ENCODE assay signal across 10 cellular contexts in the genomic region with DNA sequence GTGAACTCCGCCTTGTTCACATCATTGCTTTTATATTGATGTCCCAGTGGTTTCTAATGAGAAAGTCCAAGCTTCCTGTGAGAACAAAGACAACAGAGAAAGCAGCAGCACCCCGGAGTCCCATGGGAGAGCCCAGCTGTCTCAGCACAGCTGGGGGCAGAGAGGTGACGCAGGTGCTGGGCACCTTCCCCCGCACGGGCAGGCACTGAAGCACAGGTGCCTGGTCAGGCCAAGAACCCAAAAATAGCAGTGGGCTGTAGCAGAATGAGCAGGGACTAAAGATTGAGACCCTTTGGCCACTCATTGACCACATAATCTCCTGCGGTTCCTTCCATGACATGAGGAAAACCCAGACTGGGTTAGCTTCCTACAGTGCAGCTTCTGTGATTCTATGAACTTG. TPM values are rescaled to one million over a fixed set of nuclear protein-coding genes. Genes with fewer than 3 reads are reported as not detected.
DNase-seq lines count a peak whose midpoint lies in the region; ATAC-seq and TF ChIP-seq lines count a peak whose summit lies in the region.
"Had no signal": no experiment of that assay in that cellular context is flagged by ENCODE, and none has a peak within 500 bp of the region (broad histone marks: within the 10 kb centered on the region; RNA-seq: fewer than 3 reads in every experiment).

No MANE protein-coding gene starts in this region.

- no peaks in the 10 kb centered on the region for H4K20me1 ChIP-seq in mammary epithelial cell (ENCODE audit: insufficient read depth, low read length)

- ATAC-seq in GM19468 (IDR thresholded peaks at IDR 0.05; ENCODE audit: extremely low read depth, unreplicated experiment) = peak; percentile 94
- peak; percentile 88 for ATAC-seq in HG03039 (IDR thresholded peaks at IDR 0.05; ENCODE audit: unreplicated experiment)
- ATAC-seq in right lobe of liver = no peak

- H3K27ac ChIP-seq in right lobe of liver (no peak overlapping the region), mammary epithelial cell (ENCODE audit: insufficient read depth, low read depth, low read length) (no peak overlapping the region)

- in situ Hi-C loops in mammary epithelial cell (cut with MboI; ENCODE audit: low sequenced_read_pairs in 2 of 2) = no loop called here

- H3K36me3 ChIP-seq in right lobe of liver (peaks cover 0 to 42% (median 18%) of the 10 kb centered on the region in 4 donors), mammary epithelial cell (ENCODE audit: insufficient read depth, low read length) (peaks cover 13% of the 10 kb centered on the region)

- H3K79me2 ChIP-seq in mammary epithelial cell (ENCODE audit: insufficient read depth, low read length) = peaks cover 43% of the 10 kb centered on the region

- TF ChIP-seq POLR2A in right lobe of liver (IDR thresholded peaks at IDR 0.05) (no peak), lower leg skin (IDR thresholded peaks at IDR 0.05) (no peak)

- TF ChIP-seq CTCF in GM10248 (IDR thresholded peaks at IDR 0.05; ENCODE audit: control extremely low read depth, extremely low read depth, low read depth, missing control alignments) = no peak
- no peak for TF ChIP-seq CTCF in right lobe of liver (IDR thresholded peaks at IDR 0.05)
- no peak for TF ChIP-seq CTCF in mammary epithelial cell (conservative IDR thresholded peaks at IDR 0.05 in 1 of 2, IDR thresholded peaks at IDR 0.05 in 1 of 2; ENCODE audit: extremely low read depth in 1 of 2, insufficient read depth in 1 of 2, low read depth in 1 of 2, low read length in 2 of 2)
- no peak for TF ChIP-seq CTCF in lower leg skin (IDR thresholded peaks at IDR 0.05)

- dilution Hi-C loops in mammary epithelial cell (cut with HindIII; ENCODE audit: low sequenced_read_pairs) = no loop called here

- no peak overlapping the region for H3K4me2 ChIP-seq in mammary epithelial cell (ENCODE audit: insufficient read depth, low read depth, low read length)

- BruUV-seq in mammary epithelial cell (replicated peaks; lab: Mats Ljungman, UMichigan) = no TSS peak

- no peak overlapping the region for H2AFZ ChIP-seq in mammary epithelial cell (ENCODE audit: low read depth, low read length)

- 100% methylated on average over 2 of the region's 6 CpGs for WGBS in right lobe of liver (ENCODE audit: insufficient coverage, low coverage, low lambda C conversion rate, missing lambda C conversion rate)
- 90% methylated on average over 6 of the region's 6 CpGs for WGBS in mammary epithelial cell (ENCODE audit: low coverage, missing lambda C conversion rate)
- 85 to 94% methylated on average over 6 of the region's 6 CpGs for WGBS in lower leg skin, 2 donors

- DNase-seq in GM10248 (ENCODE audit: extremely low spot score) (peak; percentile 52), NCI-H2107 (lab: John Stamatoyannopoulos, UW) (peak; percentile 20), right lobe of liver (no peak), mammary epithelial cell (no peak), lower leg skin (ENCODE audit: low spot score in 2 of 2) (no peak), EL (no peak)
- DNase-seq: activated naive CD4-positive, alpha-beta T cell; hippocampal formation had no signal

- CTCF ChIA-PET in GM10248 (lab: Yijun Ruan, JAX) = interaction anchor here (1.2 to 1.6 kb wide), 4 partner anchors 9 to 19 kb away, joined by 3 to 6 read pairs (median 4); a partner anchor contains a TSS
- CTCF ChIA-PET in mammary epithelial cell (lab: Charles Lee; ENCODE audit: low non-redundant PET) = no interaction called here

- H3K9ac ChIP-seq in mammary epithelial cell (ENCODE audit: insufficient read depth, low read length) = no peak overlapping the region

- H3K4me3 ChIP-seq in right lobe of liver = no peak overlapping the region
- no peak overlapping the region for H3K4me3 ChIP-seq in mammary epithelial cell (replicated peaks in 1 of 3; ENCODE audit: insufficient read depth in 1 of 3, low read depth in 2 of 3, low read length in 3 of 3)
- H3K4me3 ChIP-seq in lower leg skin (ENCODE audit: low read depth, poor library complexity, severe bottlenecking) = no peak overlapping the region

- POLR2A ChIA-PET in GM10248 (lab: Yijun Ruan, JAX) = no interaction called here

- intact Hi-C loops in right lobe of liver (cut with DNase I) = no loop called here
- intact Hi-C loops in mammary epithelial cell (cut with micrococcal nuclease) = no loop called here
- intact Hi-C loops in lower leg skin (cut with DNase I; ENCODE audit: low total_unique reads) = no loop called here

- H3K27me3 ChIP-seq in right lobe of liver = no peaks in the 10 kb centered on the region
- no peaks in the 10 kb centered on the region for H3K27me3 ChIP-seq in mammary epithelial cell (ENCODE audit: insufficient read depth, low read length)

- H3K4me1 ChIP-seq in right lobe of liver = no peaks in the 10 kb centered on the region
- peaks cover 3% of the 10 kb centered on the region for H3K4me1 ChIP-seq in mammary epithelial cell (ENCODE audit: insufficient read depth, low read length)

- H3K9me3 ChIP-seq in right lobe of liver (no peaks in the 10 kb centered on the region), mammary epithelial cell (replicated peaks; ENCODE audit: insufficient read depth, low read length) (no peaks in the 10 kb centered on the region)

RNA-seq across cellular contexts. Expression of a gene that starts 18.8 kb away (rescaled TPM):
- total RNA-seq in right lobe of liver = 10 to 100 TPM; 13.5 to 87.6 (median 52.2) TPM
- total RNA-seq in mammary epithelial cell = 10 to 100 TPM; 21.8 to 31.8 TPM
- polyA plus RNA-seq in mammary epithelial cell = 23.2 TPM
- polyA minus RNA-seq in mammary epithelial cell = 9.3 TPM
- 100 to 1,000 TPM in 2 of 4 donors, 10 to 100 TPM in 2; 83.1 to 155 (median 98.4) TPM for total RNA-seq in lower leg skin

RNA-seq across cellular contexts. Expression of a gene that starts 19.2 kb away (rescaled TPM):
- 10 to 100 TPM; 24.6 to 42.5 (median 29.1) TPM for total RNA-seq in right lobe of liver
- 10 to 100 TPM; 57.2 to 96.1 TPM for total RNA-seq in mammary epithelial cell
- 83.5 TPM for polyA plus RNA-seq in mammary epithelial cell
- 118 TPM for polyA minus RNA-seq in mammary epithelial cell
- 10 to 100 TPM; 43.0 to 54.0 (median 47.9) TPM for total RNA-seq in lower leg skin

Comparison
In these comparisons a context has a peak if more than half of its experiments do, and no peak if none do; other contexts are left out.
1. DNase-seq: peak in GM10248 (single experiment) and NCI-H2107 (single experiment); none in right lobe of liver (0 of 3), mammary epithelial cell (single experiment), lower leg skin (0 of 2) and EL (single experiment).
2. ATAC-seq: peak in GM19468 (single experiment) and HG03039 (single experiment); none in right lobe of liver (0 of 4).